Comparison of ENCODE assay signal across 1 cellular context in the genomic region with DNA sequence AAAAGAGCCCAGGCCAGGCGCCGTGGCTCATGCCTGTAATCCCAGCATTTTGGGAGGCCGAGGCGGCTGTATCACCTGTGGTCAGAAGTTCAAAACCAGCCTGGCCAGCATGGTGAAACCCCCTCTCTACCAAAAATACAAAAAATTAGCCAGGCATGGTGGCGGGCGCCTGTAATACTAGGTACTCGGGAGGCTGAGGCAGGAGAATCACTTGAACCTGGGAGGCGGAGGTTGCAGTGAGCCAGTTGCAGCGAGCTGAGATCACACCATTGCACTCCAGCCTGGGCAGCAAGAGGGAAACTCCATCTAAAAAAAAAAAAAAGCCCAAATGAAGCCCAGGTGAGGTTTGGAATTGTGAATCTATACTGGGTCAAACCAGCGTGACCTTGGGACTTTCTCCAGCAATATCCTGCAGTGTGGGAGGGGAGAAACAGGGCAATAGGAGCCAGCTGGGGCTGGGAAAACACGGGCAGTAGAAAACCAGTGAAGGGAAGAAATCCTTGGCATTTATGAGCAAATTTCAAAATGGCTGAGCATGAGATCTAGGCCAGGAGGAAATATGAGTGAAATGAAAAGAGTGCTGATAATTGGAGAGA.
A peak's percentile ranks its signal among the peaks of the same experiment; 100 is the strongest.
TF ChIP-seq lines count a peak whose summit lies in the region.

No MANE protein-coding gene starts in this region.

TF ChIP-seq in HepG2, 621 proteins besides CTCF, POLR2A, EP300 and RAD21 (continued from another document and continues in another):
- TF ChIP-seq HDAC1 (CRISPR knock-in tag; IDR thresholded peaks at IDR 0.05) (peak; percentile 36; the same call in 1 of the 2 replicates), ZBTB20 (CRISPR knock-in tag; IDR thresholded peaks at IDR 0.05; ENCODE audit: borderline replicate concordance, low read depth) (no peak), SALL1 (CRISPR knock-in tag; IDR thresholded peaks at IDR 0.05) (peak; percentile 50; the same call in 1 of the 2 replicates), KLF13 (CRISPR knock-in tag; IDR thresholded peaks at IDR 0.05) (no peak), ZNF782 (CRISPR knock-in tag; IDR thresholded peaks at IDR 0.05; ENCODE audit: borderline replicate concordance) (no peak), ZNF296 (CRISPR knock-in tag; conservative IDR thresholded peaks at IDR 0.05) (no peak), HOXA7 (CRISPR knock-in tag; IDR thresholded peaks at IDR 0.05) (no peak), ZNF446 (CRISPR knock-in tag; IDR thresholded peaks at IDR 0.05) (no peak), DMAP1 (CRISPR knock-in tag; IDR thresholded peaks at IDR 0.05) (no peak), ZZZ3 (CRISPR knock-in tag; IDR thresholded peaks at IDR 0.05; ENCODE audit: borderline replicate concordance) (no peak), YEATS4 (CRISPR knock-in tag; IDR thresholded peaks at IDR 0.05; ENCODE audit: borderline replicate concordance) (no peak), KDM6A (CRISPR knock-in tag; IDR thresholded peaks at IDR 0.05; ENCODE audit: low read depth) (no peak), GABPA (IDR thresholded peaks at IDR 0.05; ENCODE audit: low read depth, low read length) (no peak), GABPA (CRISPR knock-in tag; IDR thresholded peaks at IDR 0.05; ENCODE audit: low read depth) (0 out of 2 replicates have a peak, but pooled peaks have one; percentile 14), MED1 (CRISPR knock-in tag; IDR thresholded peaks at IDR 0.05) (peak; percentile 49; the same call in 1 of the 2 replicates), ZNF883 (CRISPR knock-in tag; IDR thresholded peaks at IDR 0.05; ENCODE audit: not compliant biosample characterization) (no peak), PHF5A (CRISPR knock-in tag; IDR thresholded peaks at IDR 0.05; ENCODE audit: low read depth, unreplicated experiment) (peak; percentile 17), PAF1 (CRISPR knock-in tag; IDR thresholded peaks at IDR 0.05) (no peak), NFATC3 (CRISPR knock-in tag; IDR thresholded peaks at IDR 0.05) (no peak), EZH2 (conservative IDR thresholded peaks at IDR 0.05; ENCODE audit: low read depth, low read length) (no peak), NR2F2 (IDR thresholded peaks at IDR 0.05; ENCODE audit: borderline replicate concordance, low read depth) (peak; percentile 43; the same call in 1 of the 2 replicates), HOXA3 (CRISPR knock-in tag; IDR thresholded peaks at IDR 0.05) (0 out of 2 replicates have a peak, but pooled peaks have one; percentile 22), ZFY (CRISPR knock-in tag; IDR thresholded peaks at IDR 0.05) (peak; percentile 20; the same call in 1 of the 2 replicates), ZNF292 (CRISPR knock-in tag; IDR thresholded peaks at IDR 0.05; ENCODE audit: borderline replicate concordance, low read depth) (peak; percentile 46; the same call in 1 of the 2 replicates), ZSCAN20 (CRISPR knock-in tag; IDR thresholded peaks at IDR 0.05; ENCODE audit: borderline replicate concordance) (0 out of 2 replicates have a peak, but pooled peaks have one; percentile 45), SP4 (CRISPR knock-in tag; IDR thresholded peaks at IDR 0.05) (no peak), ZNF549 (CRISPR knock-in tag; IDR thresholded peaks at IDR 0.05) (no peak), MAF1 (CRISPR knock-in tag; IDR thresholded peaks at IDR 0.05; ENCODE audit: borderline replicate concordance) (no peak)
- TF ChIP-seq, protein P1, sequence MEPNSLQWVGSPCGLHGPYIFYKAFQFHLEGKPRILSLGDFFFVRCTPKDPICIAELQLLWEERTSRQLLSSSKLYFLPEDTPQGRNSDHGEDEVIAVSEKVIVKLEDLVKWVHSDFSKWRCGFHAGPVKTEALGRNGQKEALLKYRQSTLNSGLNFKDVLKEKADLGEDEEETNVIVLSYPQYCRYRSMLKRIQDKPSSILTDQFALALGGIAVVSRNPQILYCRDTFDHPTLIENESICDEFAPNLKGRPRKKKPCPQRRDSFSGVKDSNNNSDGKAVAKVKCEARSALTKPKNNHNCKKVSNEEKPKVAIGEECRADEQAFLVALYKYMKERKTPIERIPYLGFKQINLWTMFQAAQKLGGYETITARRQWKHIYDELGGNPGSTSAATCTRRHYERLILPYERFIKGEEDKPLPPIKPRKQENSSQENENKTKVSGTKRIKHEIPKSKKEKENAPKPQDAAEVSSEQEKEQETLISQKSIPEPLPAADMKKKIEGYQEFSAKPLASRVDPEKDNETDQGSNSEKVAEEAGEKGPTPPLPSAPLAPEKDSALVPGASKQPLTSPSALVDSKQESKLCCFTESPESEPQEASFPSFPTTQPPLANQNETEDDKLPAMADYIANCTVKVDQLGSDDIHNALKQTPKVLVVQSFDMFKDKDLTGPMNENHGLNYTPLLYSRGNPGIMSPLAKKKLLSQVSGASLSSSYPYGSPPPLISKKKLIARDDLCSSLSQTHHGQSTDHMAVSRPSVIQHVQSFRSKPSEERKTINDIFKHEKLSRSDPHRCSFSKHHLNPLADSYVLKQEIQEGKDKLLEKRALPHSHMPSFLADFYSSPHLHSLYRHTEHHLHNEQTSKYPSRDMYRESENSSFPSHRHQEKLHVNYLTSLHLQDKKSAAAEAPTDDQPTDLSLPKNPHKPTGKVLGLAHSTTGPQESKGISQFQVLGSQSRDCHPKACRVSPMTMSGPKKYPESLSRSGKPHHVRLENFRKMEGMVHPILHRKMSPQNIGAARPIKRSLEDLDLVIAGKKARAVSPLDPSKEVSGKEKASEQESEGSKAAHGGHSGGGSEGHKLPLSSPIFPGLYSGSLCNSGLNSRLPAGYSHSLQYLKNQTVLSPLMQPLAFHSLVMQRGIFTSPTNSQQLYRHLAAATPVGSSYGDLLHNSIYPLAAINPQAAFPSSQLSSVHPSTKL (CRISPR knock-in tag; IDR thresholded peaks at IDR 0.05), result peak; percentile 64
- TF ChIP-seq, protein P2, sequence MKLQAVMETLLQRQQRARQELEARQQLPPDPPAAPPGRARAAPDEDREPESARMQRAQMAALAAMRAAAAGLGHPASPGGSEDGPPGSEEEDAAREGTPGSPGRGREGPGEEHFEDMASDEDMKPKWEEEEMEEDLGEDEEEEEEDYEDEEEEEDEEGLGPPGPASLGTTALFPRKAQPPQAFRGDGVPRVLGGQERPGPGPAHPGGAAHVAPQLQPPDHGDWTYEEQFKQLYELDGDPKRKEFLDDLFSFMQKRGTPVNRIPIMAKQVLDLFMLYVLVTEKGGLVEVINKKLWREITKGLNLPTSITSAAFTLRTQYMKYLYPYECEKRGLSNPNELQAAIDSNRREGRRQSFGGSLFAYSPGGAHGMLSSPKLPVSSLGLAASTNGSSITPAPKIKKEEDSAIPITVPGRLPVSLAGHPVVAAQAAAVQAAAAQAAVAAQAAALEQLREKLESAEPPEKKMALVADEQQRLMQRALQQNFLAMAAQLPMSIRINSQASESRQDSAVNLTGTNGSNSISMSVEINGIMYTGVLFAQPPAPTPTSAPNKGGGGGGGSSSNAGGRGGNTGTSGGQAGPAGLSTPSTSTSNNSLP (IDR thresholded peaks at IDR 0.05; ENCODE audit: low read depth, low read length), result no peak
- TF ChIP-seq, protein P3, sequence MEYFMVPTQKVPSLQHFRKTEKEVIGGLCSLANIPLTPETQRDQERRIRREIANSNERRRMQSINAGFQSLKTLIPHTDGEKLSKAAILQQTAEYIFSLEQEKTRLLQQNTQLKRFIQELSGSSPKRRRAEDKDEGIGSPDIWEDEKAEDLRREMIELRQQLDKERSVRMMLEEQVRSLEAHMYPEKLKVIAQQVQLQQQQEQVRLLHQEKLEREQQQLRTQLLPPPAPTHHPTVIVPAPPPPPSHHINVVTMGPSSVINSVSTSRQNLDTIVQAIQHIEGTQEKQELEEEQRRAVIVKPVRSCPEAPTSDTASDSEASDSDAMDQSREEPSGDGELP (IDR thresholded peaks at IDR 0.05; ENCODE audit: borderline replicate concordance, low read depth), result peak; percentile 89
- TF ChIP-seq, protein P4, sequence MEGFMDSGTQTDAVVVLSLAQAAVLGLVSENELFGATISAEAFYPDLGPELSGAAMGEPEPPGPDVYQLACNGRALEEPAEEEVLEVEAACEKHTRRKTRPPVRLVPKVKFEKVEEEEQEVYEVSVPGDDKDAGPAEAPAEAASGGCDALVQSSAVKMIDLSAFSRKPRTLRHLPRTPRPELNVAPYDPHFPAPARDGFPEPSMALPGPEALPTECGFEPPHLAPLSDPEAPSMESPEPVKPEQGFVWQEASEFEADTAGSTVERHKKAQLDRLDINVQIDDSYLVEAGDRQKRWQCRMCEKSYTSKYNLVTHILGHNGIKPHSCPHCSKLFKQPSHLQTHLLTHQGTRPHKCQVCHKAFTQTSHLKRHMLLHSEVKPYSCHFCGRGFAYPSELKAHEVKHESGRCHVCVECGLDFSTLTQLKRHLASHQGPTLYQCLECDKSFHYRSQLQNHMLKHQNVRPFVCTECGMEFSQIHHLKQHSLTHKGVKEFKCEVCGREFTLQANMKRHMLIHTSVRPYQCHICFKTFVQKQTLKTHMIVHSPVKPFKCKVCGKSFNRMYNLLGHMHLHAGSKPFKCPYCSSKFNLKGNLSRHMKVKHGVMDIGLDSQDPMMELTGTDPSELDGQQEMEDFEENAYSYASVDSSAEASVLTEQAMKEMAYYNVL (CRISPR knock-in tag; IDR thresholded peaks at IDR 0.05; ENCODE audit: borderline replicate concordance), result no peak
- TF ChIP-seq, protein P5, sequence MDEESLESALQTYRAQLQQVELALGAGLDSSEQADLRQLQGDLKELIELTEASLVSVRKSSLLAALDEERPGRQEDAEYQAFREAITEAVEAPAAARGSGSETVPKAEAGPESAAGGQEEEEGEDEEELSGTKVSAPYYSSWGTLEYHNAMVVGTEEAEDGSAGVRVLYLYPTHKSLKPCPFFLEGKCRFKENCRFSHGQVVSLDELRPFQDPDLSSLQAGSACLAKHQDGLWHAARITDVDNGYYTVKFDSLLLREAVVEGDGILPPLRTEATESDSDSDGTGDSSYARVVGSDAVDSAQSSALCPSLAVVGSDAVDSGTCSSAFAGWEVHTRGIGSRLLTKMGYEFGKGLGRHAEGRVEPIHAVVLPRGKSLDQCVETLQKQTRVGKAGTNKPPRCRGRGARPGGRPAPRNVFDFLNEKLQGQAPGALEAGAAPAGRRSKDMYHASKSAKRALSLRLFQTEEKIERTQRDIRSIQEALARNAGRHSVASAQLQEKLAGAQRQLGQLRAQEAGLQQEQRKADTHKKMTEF (CRISPR knock-in tag; IDR thresholded peaks at IDR 0.05), result 0 out of 2 replicates have a peak, but pooled peaks have one; percentile 27
- TF ChIP-seq, protein P6, sequence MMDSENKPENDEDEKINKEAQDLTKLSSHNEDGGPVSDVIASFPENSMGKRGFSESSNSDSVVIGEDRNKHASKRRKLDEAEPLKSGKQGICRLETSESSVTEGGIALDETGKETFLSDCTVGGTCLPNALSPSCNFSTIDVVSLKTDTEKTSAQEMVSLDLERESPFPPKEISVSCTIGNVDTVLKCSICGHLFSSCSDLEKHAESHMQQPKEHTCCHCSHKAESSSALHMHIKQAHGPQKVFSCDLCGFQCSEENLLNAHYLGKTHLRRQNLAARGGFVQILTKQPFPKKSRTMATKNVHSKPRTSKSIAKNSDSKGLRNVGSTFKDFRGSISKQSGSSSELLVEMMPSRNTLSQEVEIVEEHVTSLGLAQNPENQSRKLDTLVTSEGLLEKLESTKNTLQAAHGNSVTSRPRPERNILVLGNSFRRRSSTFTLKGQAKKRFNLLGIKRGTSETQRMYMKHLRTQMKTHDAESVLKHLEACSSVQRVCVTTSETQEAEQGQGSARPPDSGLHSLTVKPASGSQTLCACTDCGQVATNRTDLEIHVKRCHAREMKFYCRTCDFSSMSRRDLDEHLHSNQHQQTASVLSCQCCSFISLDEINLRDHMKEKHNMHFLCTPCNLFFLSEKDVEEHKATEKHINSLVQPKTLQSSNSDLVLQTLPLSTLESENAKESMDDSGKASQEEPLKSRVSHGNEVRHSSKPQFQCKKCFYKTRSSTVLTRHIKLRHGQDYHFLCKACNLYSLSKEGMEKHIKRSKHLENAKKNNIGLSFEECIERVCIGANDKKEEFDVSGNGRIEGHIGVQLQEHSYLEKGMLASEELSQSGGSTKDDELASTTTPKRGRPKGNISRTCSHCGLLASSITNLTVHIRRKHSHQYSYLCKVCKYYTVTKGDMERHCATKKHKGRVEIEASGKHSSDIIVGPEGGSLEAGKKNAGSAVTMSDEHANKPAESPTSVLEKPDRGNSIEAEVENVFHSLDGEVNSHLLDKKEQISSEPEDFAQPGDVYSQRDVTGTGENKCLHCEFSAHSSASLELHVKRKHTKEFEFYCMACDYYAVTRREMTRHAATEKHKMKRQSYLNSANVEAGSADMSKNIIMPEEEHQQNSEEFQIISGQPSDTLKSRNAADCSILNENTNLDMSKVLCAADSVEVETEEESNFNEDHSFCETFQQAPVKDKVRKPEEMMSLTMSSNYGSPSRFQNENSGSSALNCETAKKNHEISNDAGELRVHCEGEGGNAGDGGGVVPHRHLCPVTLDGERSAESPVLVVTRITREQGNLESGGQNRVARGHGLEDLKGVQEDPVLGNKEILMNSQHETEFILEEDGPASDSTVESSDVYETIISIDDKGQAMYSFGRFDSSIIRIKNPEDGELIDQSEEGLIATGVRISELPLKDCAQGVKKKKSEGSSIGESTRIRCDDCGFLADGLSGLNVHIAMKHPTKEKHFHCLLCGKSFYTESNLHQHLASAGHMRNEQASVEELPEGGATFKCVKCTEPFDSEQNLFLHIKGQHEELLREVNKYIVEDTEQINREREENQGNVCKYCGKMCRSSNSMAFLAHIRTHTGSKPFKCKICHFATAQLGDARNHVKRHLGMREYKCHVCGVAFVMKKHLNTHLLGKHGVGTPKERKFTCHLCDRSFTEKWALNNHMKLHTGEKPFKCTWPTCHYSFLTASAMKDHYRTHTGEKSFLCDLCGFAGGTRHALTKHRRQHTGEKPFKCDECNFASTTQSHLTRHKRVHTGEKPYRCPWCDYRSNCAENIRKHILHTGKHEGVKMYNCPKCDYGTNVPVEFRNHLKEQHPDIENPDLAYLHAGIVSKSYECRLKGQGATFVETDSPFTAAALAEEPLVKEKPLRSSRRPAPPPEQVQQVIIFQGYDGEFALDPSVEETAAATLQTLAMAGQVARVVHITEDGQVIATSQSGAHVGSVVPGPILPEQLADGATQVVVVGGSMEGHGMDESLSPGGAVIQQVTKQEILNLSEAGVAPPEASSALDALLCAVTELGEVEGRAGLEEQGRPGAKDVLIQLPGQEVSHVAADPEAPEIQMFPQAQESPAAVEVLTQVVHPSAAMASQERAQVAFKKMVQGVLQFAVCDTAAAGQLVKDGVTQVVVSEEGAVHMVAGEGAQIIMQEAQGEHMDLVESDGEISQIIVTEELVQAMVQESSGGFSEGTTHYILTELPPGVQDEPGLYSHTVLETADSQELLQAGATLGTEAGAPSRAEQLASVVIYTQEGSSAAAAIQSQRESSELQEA (CRISPR knock-in tag; IDR thresholded peaks at IDR 0.05; ENCODE audit: not compliant biosample characterization), result peak; percentile 11
- TF ChIP-seq, protein P7, sequence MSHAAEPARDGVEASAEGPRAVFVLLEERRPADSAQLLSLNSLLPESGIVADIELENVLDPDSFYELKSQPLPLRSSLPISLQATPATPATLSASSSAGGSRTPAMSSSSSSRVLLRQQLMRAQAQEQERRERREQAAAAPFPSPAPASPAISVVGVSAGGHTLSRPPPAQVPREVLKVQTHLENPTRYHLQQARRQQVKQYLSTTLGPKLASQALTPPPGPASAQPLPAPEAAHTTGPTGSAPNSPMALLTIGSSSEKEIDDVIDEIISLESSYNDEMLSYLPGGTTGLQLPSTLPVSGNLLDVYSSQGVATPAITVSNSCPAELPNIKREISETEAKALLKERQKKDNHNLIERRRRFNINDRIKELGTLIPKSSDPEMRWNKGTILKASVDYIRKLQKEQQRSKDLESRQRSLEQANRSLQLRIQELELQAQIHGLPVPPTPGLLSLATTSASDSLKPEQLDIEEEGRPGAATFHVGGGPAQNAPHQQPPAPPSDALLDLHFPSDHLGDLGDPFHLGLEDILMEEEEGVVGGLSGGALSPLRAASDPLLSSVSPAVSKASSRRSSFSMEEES (CRISPR knock-in tag; IDR thresholded peaks at IDR 0.05), result no peak
